Comparison of ENCODE assay signal across 20 cellular contexts in genomic region chrX:2450681-2451080, GRCh38. TPM values are rescaled to one million over a fixed set of nuclear protein-coding genes. Genes with fewer than 3 reads are reported as not detected.
DNase-seq lines count a peak whose midpoint lies in the region; ATAC-seq and TF ChIP-seq lines count a peak whose summit lies in the region.
"Had no signal": no experiment of that assay in that cellular context is flagged by ENCODE, and none has a peak within 500 bp of the region (broad histone marks: within the 10 kb centered on the region; RNA-seq: fewer than 3 reads in every experiment).

No MANE protein-coding gene starts in this region.

- peaks cover 27% of the 10 kb centered on the region for H3K36me3 Mint-ChIP-seq in CD8-positive, alpha-beta T cell
- peaks cover 8% of the 10 kb centered on the region for H3K36me3 Mint-ChIP-seq in endothelial cell (ENCODE audit: low read depth, unreplicated experiment)

- peaks cover 9% of the 10 kb centered on the region for H3K79me1 ChIP-seq in neuronal stem cell (ENCODE audit: low read depth, low read length)

- H3K9me3 Mint-ChIP-seq in CD8-positive, alpha-beta T cell, result no peaks in the 10 kb centered on the region
- H3K9me3 Mint-ChIP-seq in endothelial cell (ENCODE audit: unreplicated experiment), result no peaks in the 10 kb centered on the region

- TF ChIP-seq POLR2A in Peyer's patch (IDR thresholded peaks at IDR 0.05), result no peak

- H3K27me3 Mint-ChIP-seq in CD8-positive, alpha-beta T cell (ENCODE audit: low read depth), result no peaks in the 10 kb centered on the region
- H3K27me3 Mint-ChIP-seq in endothelial cell (ENCODE audit: unreplicated experiment), result peaks cover 3% of the 10 kb centered on the region
- H3K27me3 Mint-ChIP-seq: CD4-positive, alpha-beta memory T cell had no signal

- H2BK12ac ChIP-seq in neuronal stem cell (ENCODE audit: low read length), result no peak overlapping the region

- CTCF ChIA-PET in CD8-positive, alpha-beta T cell (lab: Charles Lee), result no interaction called here

- H3K14ac ChIP-seq in neuronal stem cell (ENCODE audit: low read length), result no peak overlapping the region

- intact Hi-C loops in CD8-positive, alpha-beta T cell (cut with DNase I, micrococcal nuclease), result no loop called here

- POLR2A ChIA-PET in CD8-positive, alpha-beta T cell (lab: Charles Lee), result no interaction called here

- no peak overlapping the region for H3K4ac ChIP-seq in neuronal stem cell (ENCODE audit: low read length)

- no peak overlapping the region for H2AFZ ChIP-seq in neuronal stem cell (ENCODE audit: low read length)

- TF ChIP-seq CTCF in CD8-positive, alpha-beta T cell (IDR thresholded peaks at IDR 0.05), result no peak
- TF ChIP-seq CTCF in endothelial cell (IDR thresholded peaks at IDR 0.05; ENCODE audit: unreplicated experiment) (no peak), Peyer's patch (IDR thresholded peaks at IDR 0.05) (no peak)

- 55% methylated on average over 5 of the region's 5 CpGs for WGBS in HUES64
- no CpG with 5 or more reads among the region's 5 CpGs for WGBS in neuronal stem cell (ENCODE audit: extremely low coverage in 2 of 2, insufficient read length in 2 of 2, insufficient replicate concordance in 1 of 2), 2 donors

- ATAC-seq in CD8-positive, alpha-beta T cell, result no peak

- H3K9ac ChIP-seq in HUES64 (ENCODE audit: low read depth, low read length), result peak overlapping the region; percentile 4; the same call in 1 of the 2 replicates
- H3K9ac ChIP-seq in neuronal stem cell (ENCODE audit: low read depth, low read length, poor library complexity), result no peak overlapping the region

- peak overlapping the region; percentile 72 for H3K27ac Mint-ChIP-seq in CD8-positive, alpha-beta T cell
- peak overlapping the region; percentile 42 for H3K27ac Mint-ChIP-seq in endothelial cell (ENCODE audit: unreplicated experiment)

- no peak overlapping the region for H2BK5ac ChIP-seq in neuronal stem cell (ENCODE audit: low read length)

- no peak for DNase-seq in CD8-positive, alpha-beta T cell
- no peak for DNase-seq in endothelial cell (ENCODE audit: low spot score)
- no peak for DNase-seq in neuronal stem cell (ENCODE audit: low spot score)
- DNase-seq in activated CD8-positive, alpha-beta memory T cell treated with anti-CD3 and anti-CD28 coated beads for 24 hours, result no peak
- DNase-seq in Peyer's patch, result no peak
- DNase-seq in stimulated activated CD4-positive, alpha-beta T cell treated with anti-CD3 and anti-CD28 coated beads, Interleukin-2, amount 100 ng/mL, for 24 hours, result no peak
- DNase-seq in NCI-H1417 treated with DMSO at 0.1 percent for 48 hours (lab: John Stamatoyannopoulos, UW), result no peak
- DNase-seq: CD4-positive, alpha-beta memory T cell; DND-41; KG1; NCI-H1092; NCI-H1694; NCI-H2107; NCI-H226; NCI-H526 treated with DMSO at 0.1 percent for 48 hours; NK-92 treated with Interleukin-12 subunit alpha and Interleukin-12 subunit beta, amount 100 ng/mL, for 24 hours; OCI-M1 had no signal

- no peak overlapping the region for H4K8ac ChIP-seq in neuronal stem cell (ENCODE audit: low read depth, low read length)

- H3K4me2 ChIP-seq in neuronal stem cell (ENCODE audit: insufficient read depth, low read length, poor library complexity, severe bottlenecking), result no peak overlapping the region

- no peak overlapping the region for H4K91ac ChIP-seq in neuronal stem cell (ENCODE audit: low read depth, low read length, poor library complexity)

- H3K4me3 ChIP-seq in CD8-positive, alpha-beta T cell (ENCODE audit: low read depth, low read length), result no peak overlapping the region
- H3K4me3 ChIP-seq in HUES64 (ENCODE audit: low read length) (no peak overlapping the region), neuronal stem cell (ENCODE audit: low read length in 2 of 2) (no peak overlapping the region), Peyer's patch (no peak overlapping the region)
- H3K4me3 ChIP-seq: SK-N-MC had no signal

- H2AK5ac ChIP-seq in neuronal stem cell (ENCODE audit: low read depth, low read length), result no peak overlapping the region

- H3K18ac ChIP-seq in neuronal stem cell (ENCODE audit: low read length), result no peak overlapping the region

- no peaks in the 10 kb centered on the region for H3K9me3 ChIP-seq in CD8-positive, alpha-beta T cell (ENCODE audit: low read length)
- H3K9me3 ChIP-seq in HUES64 (ENCODE audit: insufficient read depth, low read depth, low read length) (no peaks in the 10 kb centered on the region), neuronal stem cell (replicated peaks in 1 of 2; ENCODE audit: control insufficient read depth in 2 of 2, insufficient read depth in 1 of 2, low read depth in 1 of 2, low read length in 2 of 2) (peaks cover 12 to 25% of the 10 kb centered on the region in 2 donors), Peyer's patch (no peaks in the 10 kb centered on the region)

- peaks cover 11% of the 10 kb centered on the region for H3K4me1 Mint-ChIP-seq in CD8-positive, alpha-beta T cell (ENCODE audit: low read depth)
- no peaks in the 10 kb centered on the region for H3K4me1 Mint-ChIP-seq in endothelial cell (ENCODE audit: unreplicated experiment)

- H2BK15ac ChIP-seq in neuronal stem cell (ENCODE audit: low read length), result no peak overlapping the region

- no peak overlapping the region for H3K27ac ChIP-seq in CD8-positive, alpha-beta T cell (ENCODE audit: low read depth, low read length)
- H3K27ac ChIP-seq in HUES64 (ENCODE audit: low read depth, low read length), result peak overlapping the region; percentile 34
- peak overlapping the region; percentile 1 for H3K27ac ChIP-seq in neuronal stem cell (replicated peaks; ENCODE audit: low read length)
- no peak overlapping the region for H3K27ac ChIP-seq in Peyer's patch
- H3K27ac ChIP-seq: HL-60, SK-N-MC had no signal

- no peak overlapping the region for H3K23ac ChIP-seq in neuronal stem cell (ENCODE audit: low read depth, low read length, poor library complexity)

- no peaks in the 10 kb centered on the region for H3K27me3 ChIP-seq in CD8-positive, alpha-beta T cell (ENCODE audit: insufficient read depth, low read length)
- H3K27me3 ChIP-seq in HUES64 (ENCODE audit: insufficient read depth, low read length), result no peaks in the 10 kb centered on the region
- no peaks in the 10 kb centered on the region for H3K27me3 ChIP-seq in neuronal stem cell (ENCODE audit: control insufficient read depth in 3 of 3, insufficient read depth in 3 of 3, low read depth in 1 of 3, low read length in 3 of 3)
- no peaks in the 10 kb centered on the region for H3K27me3 ChIP-seq in Peyer's patch

- no peak overlapping the region for H3K4me3 Mint-ChIP-seq in CD8-positive, alpha-beta T cell
- H3K4me3 Mint-ChIP-seq in endothelial cell (ENCODE audit: unreplicated experiment), result no peak overlapping the region
- H3K4me3 Mint-ChIP-seq: CD4-positive, alpha-beta memory T cell had no signal

- no peak overlapping the region for H2BK120ac ChIP-seq in neuronal stem cell (ENCODE audit: low read depth, low read length)

- no peaks in the 10 kb centered on the region for H3K4me1 ChIP-seq in CD8-positive, alpha-beta T cell (ENCODE audit: insufficient read depth, low read length)
- H3K4me1 ChIP-seq in HUES64 (ENCODE audit: insufficient read depth, low read length), result peaks cover 15% of the 10 kb centered on the region; the same call in 1 of the 2 replicates
- peaks cover 3 to 11% of the 10 kb centered on the region in 2 donors for H3K4me1 ChIP-seq in neuronal stem cell (ENCODE audit: control insufficient read depth in 2 of 2, insufficient read depth in 1 of 2, low read depth in 1 of 2, low read length in 2 of 2)
- no peaks in the 10 kb centered on the region for H3K4me1 ChIP-seq in Peyer's patch

- no peaks in the 10 kb centered on the region for H3K36me3 ChIP-seq in CD8-positive, alpha-beta T cell (ENCODE audit: insufficient read depth, low read length)
- H3K36me3 ChIP-seq in HUES64 (ENCODE audit: insufficient read depth, low read length) (no peaks in the 10 kb centered on the region), neuronal stem cell (replicated peaks in 1 of 2; ENCODE audit: control insufficient read depth in 2 of 2, insufficient read depth in 2 of 2, low read length in 2 of 2) (peaks cover 0 to 5% of the 10 kb centered on the region in 2 donors), Peyer's patch (no peaks in the 10 kb centered on the region)

RNA-seq across cellular contexts. Expression of gene DHRSX, which starts 50.1 kb away (rescaled TPM):
- 10 to 100 TPM in 1 of 2 experiments, 1 to 10 TPM in 1; 9.9 to 10.8 TPM for total RNA-seq in CD8-positive, alpha-beta T cell
- polyA plus RNA-seq in HUES64 (2013, experiment 1 of 2), result 25.8 TPM
- polyA plus RNA-seq in HUES64 (2013, experiment 2 of 2), result 37.3 TPM
- total RNA-seq in endothelial cell (ENCODE audit: unreplicated experiment) (22.2 TPM), Peyer's patch (10 to 100 TPM; 21.5 to 55.4 (median 40.4) TPM)
- polyA plus RNA-seq in neuronal stem cell (2013, experiment 1 of 2), result 24.5 TPM
- polyA plus RNA-seq in neuronal stem cell (2013, experiment 2 of 2), result 24.6 TPM

RNA-seq across cellular contexts. Expression of gene ZBED1, which starts 50.1 kb away (rescaled TPM):
- 10 to 100 TPM; 13.4 to 14.8 TPM for total RNA-seq in CD8-positive, alpha-beta T cell
- polyA plus RNA-seq in HUES64 (2013, experiment 1 of 2), result 25.3 TPM
- 26.4 TPM for polyA plus RNA-seq in HUES64 (2013, experiment 2 of 2)
- total RNA-seq in endothelial cell (ENCODE audit: unreplicated experiment), result 40.2 TPM
- 19.2 TPM for polyA plus RNA-seq in neuronal stem cell (2013, experiment 1 of 2)
- polyA plus RNA-seq in neuronal stem cell (2013, experiment 2 of 2), result 18.2 TPM
- 10 to 100 TPM; 48.7 to 71.4 (median 59.8) TPM for total RNA-seq in Peyer's patch

Comparison
In these comparisons a context has a peak if more than half of its experiments do, and no peak if none do; other contexts are left out.
1. H3K27ac ChIP-seq: peak in HUES64 (single experiment) and neuronal stem cell (single experiment); none in CD8-positive, alpha-beta T cell (single experiment) and Peyer's patch (0 of 4).